In the genomic region with DNA sequence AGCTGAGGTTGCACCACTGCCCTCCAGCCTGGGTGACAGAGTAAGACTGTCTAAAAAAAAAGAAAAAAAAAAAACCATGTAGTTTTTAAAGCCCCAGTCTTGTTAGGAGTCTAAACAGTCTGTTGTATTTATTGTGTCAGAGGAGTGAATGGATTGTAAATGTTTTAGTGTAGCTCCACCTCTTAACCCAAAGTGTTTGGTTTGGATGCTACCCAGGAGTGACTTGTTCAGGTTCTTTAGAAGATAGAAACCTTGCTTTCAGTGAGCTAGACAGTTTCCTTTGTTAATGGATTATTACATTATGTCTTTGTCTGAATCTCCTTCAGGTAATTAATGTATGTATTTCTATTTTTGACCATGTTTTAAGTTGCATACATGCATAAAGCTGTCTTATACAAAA, we compare ENCODE assay signal across 16 cellular contexts.
DNase-seq lines count a peak whose midpoint lies in the region; ATAC-seq and TF ChIP-seq lines count a peak whose summit lies in the region.
"Had no signal": no experiment of that assay in that cellular context is flagged by ENCODE, and none has a peak within 500 bp of the region (broad histone marks: within the 10 kb centered on the region; RNA-seq: fewer than 3 reads in every experiment).

No MANE protein-coding gene starts in this region.

- no peaks in the 10 kb centered on the region for H3K9me3 ChIP-seq in adipocyte (ENCODE audit: control insufficient read depth, low read length)
- H3K9me3 ChIP-seq: adrenal gland had no signal

- no peak overlapping the region for H3K4me3 ChIP-seq in adipocyte (ENCODE audit: low read length)
- H3K4me3 ChIP-seq: adrenal gland had no signal

- H3K27me3 Mint-ChIP-seq in HFFc6 (ENCODE audit: insufficient read depth), result no peaks in the 10 kb centered on the region
- no peaks in the 10 kb centered on the region for H3K27me3 Mint-ChIP-seq in natural killer cell treated with Interleukin-12 subunit alpha and Interleukin-12 subunit beta and Interleukin-15 and Interleukin-18, amount 100 ng/mL, for 72 hours
- H3K27me3 Mint-ChIP-seq: stimulated activated naive CD8-positive, alpha-beta T cell treated with anti-CD3 and anti-CD28 coated beads, Interleukin-15, Interleukin-2, amounts not matched to agents 100 ng/mL and 50 ng/mL, for 24 hours had no signal

- peaks cover 8% of the 10 kb centered on the region for H3K4me1 Mint-ChIP-seq in HFFc6 (ENCODE audit: low read depth)
- H3K4me1 Mint-ChIP-seq in natural killer cell treated with Interleukin-12 subunit alpha and Interleukin-12 subunit beta and Interleukin-15 and Interleukin-18, amount 100 ng/mL, for 72 hours (ENCODE audit: low read depth in 2 of 2), result peaks cover 0 to 10% of the 10 kb centered on the region in 2 donors
- H3K4me1 Mint-ChIP-seq: CD14-positive monocyte, neural crest cell had no signal

- no peak overlapping the region for H3K9ac ChIP-seq in adipocyte (ENCODE audit: low read length)

- no peaks in the 10 kb centered on the region for H3K36me3 Mint-ChIP-seq in HFFc6 (ENCODE audit: low read depth)
- no peaks in the 10 kb centered on the region for H3K36me3 Mint-ChIP-seq in natural killer cell treated with Interleukin-12 subunit alpha and Interleukin-12 subunit beta and Interleukin-15 and Interleukin-18, amount 100 ng/mL, for 72 hours

- no peaks in the 10 kb centered on the region for H3K4me1 ChIP-seq in adipocyte (ENCODE audit: control insufficient read depth, insufficient read depth, low read length)

- H3K9me3 Mint-ChIP-seq in HFFc6, result no peaks in the 10 kb centered on the region
- H3K9me3 Mint-ChIP-seq in natural killer cell treated with Interleukin-12 subunit alpha and Interleukin-12 subunit beta and Interleukin-15 and Interleukin-18, amount 100 ng/mL, for 72 hours, result no peaks in the 10 kb centered on the region
- H3K9me3 Mint-ChIP-seq: activated T-cell treated with anti-CD3 and anti-CD28 coated beads, Interleukin-2, amount 50 U/mL, for 4 hours; neural crest cell; stimulated activated naive CD8-positive, alpha-beta T cell treated with anti-CD3 and anti-CD28 coated beads, Interleukin-15, Interleukin-2, amounts not matched to agents 100 ng/mL and 50 ng/mL, for 24 hours had no signal

- peak; percentile 17 for DNase-seq in AG20443 (ENCODE audit: low spot score)
- peak; percentile 27 for DNase-seq in HFFc6
- DNase-seq in adipocyte (ENCODE audit: low read depth), result peak; percentile 39
- DNase-seq in iris pigment epithelial cell (ENCODE audit: low read depth), result peak; percentile 69
- DNase-seq in activated T-cell treated with anti-CD3 and anti-CD28 coated beads, Interleukin-2, amount 50 U/mL, for 1 hour, result no peak
- no peak for DNase-seq in iPS-NIHi7 (ENCODE audit: extremely low spot score)
- DNase-seq in natural killer cell treated with Interleukin-12 subunit alpha and Interleukin-12 subunit beta and Interleukin-15 and Interleukin-18, amount 100 ng/mL, for 72 hours (ENCODE audit: low spot score), result no peak
- DNase-seq in stimulated activated CD8-positive, alpha-beta memory T cell treated with anti-CD3 and anti-CD28 coated beads, Interleukin-4, amount 100 ng/mL, for 48 hours, result no peak
- DNase-seq: activated T-cell treated with anti-CD3 and anti-CD28 coated beads, Interleukin-2, amount 50 U/mL, for 4 hours; adrenal gland; GF-D8; OCI-M1 had no signal

- no peak overlapping the region for H3K4me3 Mint-ChIP-seq in HFFc6
- H3K4me3 Mint-ChIP-seq in natural killer cell treated with Interleukin-12 subunit alpha and Interleukin-12 subunit beta and Interleukin-15 and Interleukin-18, amount 100 ng/mL, for 72 hours, result no peak overlapping the region
- H3K4me3 Mint-ChIP-seq: activated T-cell treated with anti-CD3 and anti-CD28 coated beads, Interleukin-2, amount 50 U/mL, for 4 hours; CD14-positive monocyte; neural crest cell; stimulated activated naive CD8-positive, alpha-beta T cell treated with anti-CD3 and anti-CD28 coated beads, Interleukin-15, Interleukin-2, amounts not matched to agents 100 ng/mL and 50 ng/mL, for 24 hours had no signal

- H3K27ac Mint-ChIP-seq in HFFc6, result no peak overlapping the region
- H3K27ac Mint-ChIP-seq in natural killer cell treated with Interleukin-12 subunit alpha and Interleukin-12 subunit beta and Interleukin-15 and Interleukin-18, amount 100 ng/mL, for 72 hours, result no peak overlapping the region
- H3K27ac Mint-ChIP-seq: stimulated activated naive CD8-positive, alpha-beta T cell treated with anti-CD3 and anti-CD28 coated beads, Interleukin-15, Interleukin-2, amounts not matched to agents 100 ng/mL and 50 ng/mL, for 24 hours had no signal

- no peaks in the 10 kb centered on the region for H3K27me3 ChIP-seq in adipocyte (replicated peaks; ENCODE audit: control insufficient read depth, insufficient read depth, low read length)
- H3K27me3 ChIP-seq: adrenal gland had no signal

- ATAC-seq in natural killer cell treated with Interleukin-12 subunit alpha and Interleukin-12 subunit beta and Interleukin-15 and Interleukin-18, amount 100 ng/mL, for 72 hours, result no peak
- ATAC-seq: activated T-cell treated with anti-CD3 and anti-CD28 coated beads, Interleukin-2, amount 50 U/mL, for 4 hours; sciatic nerve had no signal

- TF ChIP-seq CTCF in HFFc6 (IDR thresholded peaks at IDR 0.05), result no peak

- H3K36me3 ChIP-seq in adipocyte (ENCODE audit: control insufficient read depth, insufficient read depth, low read length, severe bottlenecking), result no peaks in the 10 kb centered on the region
- H3K36me3 ChIP-seq: adrenal gland had no signal

Comparison
In these comparisons a context has a peak if more than half of its experiments do, and no peak if none do; other contexts are left out.
1. DNase-seq: peak in AG20443 (single experiment), HFFc6 (single experiment), adipocyte (single experiment) and iris pigment epithelial cell (single experiment); none in activated T-cell treated with anti-CD3 and anti-CD28 coated beads, Interleukin-2, amount 50 U/mL, for 1 hour (single experiment), iPS-NIHi7 (single experiment), natural killer cell treated with Interleukin-12 subunit alpha and Interleukin-12 subunit beta and Interleukin-15 and Interleukin-18, amount 100 ng/mL, for 72 hours (single experiment) and stimulated activated CD8-positive, alpha-beta memory T cell treated with anti-CD3 and anti-CD28 coated beads, Interleukin-4, amount 100 ng/mL, for 48 hours (single experiment).